ENCODE assay signal across 7 cellular contexts in genomic region chr16:30651124-30652004, GRCh38. TPM values are rescaled to one million over a fixed set of nuclear protein-coding genes. Genes with fewer than 3 reads are reported as not detected.
DNase-seq lines count a peak whose midpoint lies in the region; ATAC-seq and TF ChIP-seq lines count a peak whose summit lies in the region.

No MANE protein-coding gene starts in this region.

- TF ChIP-seq POLR2A in breast epithelium (IDR thresholded peaks at IDR 0.05) = no peak

- peak; percentile 47 for ATAC-seq in HG02588 (IDR thresholded peaks at IDR 0.05; ENCODE audit: unreplicated experiment)

- peak overlapping the region; percentile 74 to 88 (median 84) for H3K4me3 ChIP-seq in breast epithelium

- intact Hi-C loops in breast epithelium (cut with DNase I; ENCODE audit: low total_unique reads) = no loop called here

- no peaks in the 10 kb centered on the region for H3K36me3 ChIP-seq in breast epithelium

- no peaks in the 10 kb centered on the region for H3K4me1 ChIP-seq in breast epithelium

- no peaks in the 10 kb centered on the region for H3K9me3 ChIP-seq in breast epithelium

- peak; percentile 80 for TF ChIP-seq CTCF in GM12873 (IDR thresholded peaks at IDR 0.05; ENCODE audit: insufficient read depth, low read depth, low read length, missing control alignments)
- peak; percentile 72 for TF ChIP-seq CTCF in VCaP (conservative IDR thresholded peaks at IDR 0.05)
- TF ChIP-seq CTCF in breast epithelium (IDR thresholded peaks at IDR 0.05) = no peak

- peak; percentile 6 for DNase-seq in NCI-H1436 treated with DMSO at 0.1 percent for 48 hours (lab: John Stamatoyannopoulos, UW)
- peak in 1 of 2 donors; percentile 57 for DNase-seq in breast epithelium (ENCODE audit: low spot score in 2 of 2)
- DNase-seq in iris pigment epithelial cell (ENCODE audit: low read depth) = peak; percentile 55
- DNase-seq in stimulated activated CD4-positive, alpha-beta T cell treated with anti-CD3 and anti-CD28 coated beads, Interleukin-12 subunit alpha, Interleukin-12 subunit beta, amount 100 ng/mL, for 48 hours (ENCODE audit: low read depth in 2 of 3, low spot score in 1 of 3) = peak; percentile 63 to 74 (median 70)

- no peaks in the 10 kb centered on the region for H3K27me3 ChIP-seq in breast epithelium

- H3K27ac ChIP-seq in VCaP = peak overlapping the region; percentile 83
- H3K27ac ChIP-seq in breast epithelium = peak overlapping the region; percentile 91 to 93

RNA-seq across cellular contexts. Expression of gene PRR14, which starts 0.6 kb away (rescaled TPM):
- total RNA-seq in breast epithelium = 10 to 100 TPM; 21.3 to 30.2 (median 26.9) TPM

RNA-seq across cellular contexts. Expression of gene FBRS, which starts 6.9 kb away (rescaled TPM):
- total RNA-seq in breast epithelium = 10 to 100 TPM; 13.6 to 25.2 (median 17.7) TPM

RNA-seq across cellular contexts. Expression of gene ZNF689, which starts 41.2 kb away (rescaled TPM):
- 10 to 100 TPM in 2 of 3 donors, 1 to 10 TPM in 1; 7.0 to 15.4 (median 12.8) TPM for total RNA-seq in breast epithelium

RNA-seq across cellular contexts. Expression of gene SRCAP, which starts 47.6 kb away (rescaled TPM):
- 10 to 100 TPM; 19.0 to 24.9 (median 20.8) TPM for total RNA-seq in breast epithelium

Comparison
In these comparisons a context has a peak if more than half of its experiments do, and no peak if none do; other contexts are left out.
1. CTCF ChIP-seq: peak in GM12873 (single experiment) and VCaP (single experiment); none in breast epithelium (0 of 3).